ENCODE assay signal across 28 cellular contexts in the genomic region with DNA sequence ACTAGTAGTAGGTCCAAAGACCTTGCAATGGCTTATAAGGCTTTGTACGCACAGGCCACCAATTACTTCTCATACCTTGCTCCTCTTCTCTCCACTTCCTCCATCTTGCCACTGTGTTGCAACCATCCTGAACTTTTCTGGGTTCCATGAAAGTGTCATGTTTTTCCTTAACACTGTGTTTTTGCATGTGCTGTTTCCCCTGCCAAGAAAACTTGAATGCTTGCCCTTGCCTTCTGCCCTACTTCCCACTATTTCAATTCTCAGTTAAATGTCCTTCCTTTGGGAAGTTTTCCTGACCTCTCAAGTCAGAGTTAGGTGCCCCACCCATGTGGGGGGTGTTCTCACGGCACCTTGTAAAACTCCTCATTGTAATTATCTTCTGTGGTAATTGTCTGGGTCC.
"Had no signal": no experiment of that assay in that cellular context is flagged by ENCODE, and none has a peak within 500 bp of the region (broad histone marks: within the 10 kb centered on the region; RNA-seq: fewer than 3 reads in every experiment).

No MANE protein-coding gene starts in this region.

- H3K9me3 ChIP-seq: heart left ventricle, psoas muscle, SK-N-SH, transverse colon, vagina had no signal

- H3K4me3 Mint-ChIP-seq: activated naive CD4-positive, alpha-beta T cell treated with anti-CD3 and anti-CD28 coated beads, Interleukin-2, amount 50 U/mL, for 24 hours; activated T-cell treated with anti-CD3 and anti-CD28 coated beads, Interleukin-2, amount 50 U/mL, for 24 hours; immature natural killer cell; natural killer cell; neural progenitor cell; T-helper 17 cell had no signal

- H3K36me3 ChIP-seq: brain microvascular endothelial cell, neural progenitor cell, transverse colon, vagina, WERI-Rb-1 had no signal

- H3K9me3 Mint-ChIP-seq: activated naive CD4-positive, alpha-beta T cell treated with anti-CD3 and anti-CD28 coated beads, Interleukin-2, amount 50 U/mL, for 24 hours; activated T-cell treated with anti-CD3 and anti-CD28 coated beads, Interleukin-2, amount 50 U/mL, for 24 hours; neural progenitor cell had no signal

- H3K27me3 Mint-ChIP-seq: activated T-cell treated with anti-CD3 and anti-CD28 coated beads, Interleukin-2, amount 50 U/mL, for 24 hours; T-helper 17 cell had no signal

- ATAC-seq: activated CD4-positive, CD25-positive, alpha-beta regulatory T cell treated with anti-CD3 and anti-CD28 coated beads, Interleukin-2, amount 50 U/mL, for 24 hours; natural killer cell; psoas muscle; T-helper 17 cell had no signal

- H3K27ac Mint-ChIP-seq: activated naive CD4-positive, alpha-beta T cell treated with anti-CD3 and anti-CD28 coated beads, Interleukin-2, amount 50 U/mL, for 24 hours; activated T-cell treated with anti-CD3 and anti-CD28 coated beads, Interleukin-2, amount 50 U/mL, for 24 hours; immature natural killer cell; natural killer cell; neural progenitor cell; T-helper 17 cell had no signal

- H3K4me1 ChIP-seq: neural progenitor cell, parathyroid adenoma had no signal

- DNase-seq: activated CD4-positive, alpha-beta T cell treated with anti-CD3 and anti-CD28 coated beads for 48 hours; activated CD4-positive, alpha-beta T cell treated with anti-CD3 and anti-CD28 coated beads, Interleukin-2, amount 50 U/mL, for 48 hours; activated CD8-positive, alpha-beta memory T cell treated with anti-CD3 and anti-CD28 coated beads for 24 hours; activated CD8-positive, alpha-beta memory T cell treated with anti-CD3 and anti-CD28 coated beads, Interleukin-2, amount 50 U/mL, for 48 hours; activated gamma-delta T cell treated with Interleukin-2 at 50 U/mL for 16 hours; activated T-cell treated with anti-CD3 and anti-CD28 coated beads, Interleukin-2, amount 50 U/mL, for 24 hours; brain microvascular endothelial cell; heart left ventricle; hypothalamus; immature natural killer cell; kidney; natural killer cell; occipital lobe; psoas muscle; SK-N-SH; stimulated activated CD4-positive, alpha-beta T cell treated with anti-CD3 and anti-CD28 coated beads, Interleukin-2, amount 100 ng/mL, for 48 hours; stimulated activated naive CD4-positive, alpha-beta T cell treated with Interleukin-2 at 50 U/mL for 16 hours; SW 1271; T-helper 17 cell; T1000; transverse colon; WERI-Rb-1 had no signal

- H3K27ac ChIP-seq: brain microvascular endothelial cell, heart left ventricle, neural progenitor cell, parathyroid adenoma, psoas muscle, transverse colon, vagina, WERI-Rb-1 had no signal

- H3K36me3 Mint-ChIP-seq: activated naive CD4-positive, alpha-beta T cell treated with anti-CD3 and anti-CD28 coated beads, Interleukin-2, amount 50 U/mL, for 24 hours; immature natural killer cell; natural killer cell; neural progenitor cell had no signal

- H3K27me3 ChIP-seq: brain microvascular endothelial cell, heart left ventricle, neural progenitor cell, transverse colon, vagina had no signal

- H3K4me3 ChIP-seq: heart left ventricle, lung, neural progenitor cell, psoas muscle, transverse colon, vagina had no signal

- H3K4me1 Mint-ChIP-seq: activated naive CD4-positive, alpha-beta T cell treated with anti-CD3 and anti-CD28 coated beads, Interleukin-2, amount 50 U/mL, for 24 hours; immature natural killer cell; natural killer cell; neural progenitor cell; T-helper 17 cell had no signal
